Comparison of ENCODE assay signal across 17 cellular contexts in genomic region chr6:147603392-147604081, GRCh38.
"Had no signal": no experiment of that assay in that cellular context is flagged by ENCODE, and none has a peak within 500 bp of the region (broad histone marks: within the 10 kb centered on the region; RNA-seq: fewer than 3 reads in every experiment).

No MANE protein-coding gene starts in this region.

- ATAC-seq: activated T-helper 17 cell treated with anti-CD3 and anti-CD28 coated beads, Interleukin-2, amount 50 U/mL, for 72 hours; natural killer cell treated with Interleukin-12 subunit alpha and Interleukin-12 subunit beta and Interleukin-15 and Interleukin-18, amount 100 ng/mL, for 72 hours had no signal

- H3K9me3 ChIP-seq: ascending aorta, sigmoid colon, thyroid gland, uterus had no signal

- H3K27ac ChIP-seq: ascending aorta, dorsolateral prefrontal cortex, sigmoid colon, thyroid gland, uterus, WERI-Rb-1 had no signal

- H3K36me3 ChIP-seq: ascending aorta, sigmoid colon, thyroid gland, uterus, WERI-Rb-1 had no signal

- H3K4me1 ChIP-seq: ascending aorta, thyroid gland, uterus had no signal

- DNase-seq: activated CD4-positive, alpha-beta T cell treated with anti-CD3 and anti-CD28 coated beads, Interleukin-2, amount 50 U/mL, for 48 hours; activated naive CD4-positive, alpha-beta T cell treated with Interleukin-2 at 50 U/mL for 16 hours; dorsolateral prefrontal cortex; endodermal cell; erythroblast; glutamatergic neuron; posterior cingulate gyrus; sigmoid colon; stimulated activated CD4-positive, alpha-beta T cell treated with anti-CD3 and anti-CD28 coated beads, Interleukin-12 subunit alpha, Interleukin-12 subunit beta, amount 100 ng/mL, for 4 hours; stimulated activated CD4-positive, alpha-beta T cell treated with anti-CD3 and anti-CD28 coated beads, Interleukin-2, amount 100 ng/mL, for 24 hours; uterus; WERI-Rb-1 had no signal

- H3K4me3 ChIP-seq: ascending aorta, dorsolateral prefrontal cortex, sigmoid colon, SK-N-MC, thyroid gland, uterus had no signal

- H3K27me3 ChIP-seq: ascending aorta, dorsolateral prefrontal cortex, sigmoid colon, thyroid gland, uterus had no signal
